Comparison of ENCODE assay signal across 31 cellular contexts in genomic region chrX:38437093-38437492, GRCh38.
DNase-seq lines count a peak whose midpoint lies in the region; ATAC-seq, FAIRE-seq and TF ChIP-seq lines count a peak whose summit lies in the region.
"Had no signal": no experiment of that assay in that cellular context is flagged by ENCODE, and none has a peak within 500 bp of the region (broad histone marks: within the 10 kb centered on the region; RNA-seq: fewer than 3 reads in every experiment).

No MANE protein-coding gene starts in this region.

- no peaks in the 10 kb centered on the region for H3K79me1 ChIP-seq in trophoblast cell (ENCODE audit: low read length)

- CTCF ChIA-PET in PC-3 (lab: Charles Lee), result no interaction called here

- H3K4ac ChIP-seq in trophoblast cell (ENCODE audit: low read depth, low read length), result no peak overlapping the region

- H3K27ac ChIP-seq in PC-3 (ENCODE audit: low read length) (no peak overlapping the region), trophoblast cell (ENCODE audit: low read depth, low read length) (no peak overlapping the region)
- H3K27ac ChIP-seq: adrenal gland, heart left ventricle, skin epidermis had no signal

- no peak overlapping the region for H4K8ac ChIP-seq in trophoblast cell (ENCODE audit: low read depth, low read length)

- BruUV-seq in PC-3 (replicated peaks; lab: Mats Ljungman, UMichigan), result no TSS peak

- H3K4me1 ChIP-seq in PC-3 (ENCODE audit: insufficient read depth, low read length) (no peaks in the 10 kb centered on the region), trophoblast cell (ENCODE audit: control insufficient read depth in 1 of 2, insufficient read depth in 2 of 2, low read length in 2 of 2) (no peaks in the 10 kb centered on the region)
- H3K4me1 ChIP-seq: Caco-2, heart left ventricle had no signal

- no peak for TF ChIP-seq CTCF in PC-3 (conservative IDR thresholded peaks at IDR 0.05; ENCODE audit: low read depth, low read length)

- FAIRE-seq in HTR-8/SVneo (lab: Jason Lieb, UNC) (no peak), frontal cortex (lab: Jason Lieb, UNC) (no peak)
- FAIRE-seq: A204.1, colon, endothelial cell of umbilical vein had no signal

- intact Hi-C loops in PC-3 (cut with micrococcal nuclease), result no loop called here

- no peak overlapping the region for H2AFZ ChIP-seq in PC-3 (ENCODE audit: low read length)
- H2AFZ ChIP-seq in trophoblast cell (ENCODE audit: insufficient read depth, low read length, poor library complexity), result no peak overlapping the region

- no peaks in the 10 kb centered on the region for H3K9me2 ChIP-seq in PC-3 (replicated peaks; ENCODE audit: low read length)

- no peaks in the 10 kb centered on the region for H3K36me3 ChIP-seq in PC-3 (ENCODE audit: low read depth, low read length)
- no peaks in the 10 kb centered on the region for H3K36me3 ChIP-seq in trophoblast cell (ENCODE audit: control insufficient read depth in 1 of 2, insufficient read depth in 2 of 2, low read length in 2 of 2)
- H3K36me3 ChIP-seq: adrenal gland, heart left ventricle had no signal

- WGBS in trophoblast cell (ENCODE audit: extremely low coverage, insufficient coverage, insufficient read length), result no CpG with 5 or more reads among the region's 2 CpGs

- ATAC-seq in PC-3, result no peak
- ATAC-seq: activated T-helper 17 cell treated with anti-CD3 and anti-CD28 coated beads, Interleukin-2, amount 50 U/mL, for 72 hours; heart left ventricle; mucosa of descending colon; Right ventricle myocardium inferior; stimulated activated memory B cell treated with anti-CD40 and anti-IgM and Interleukin-4, amounts not matched to agents 10 μg/mL and 1 μg/mL and 100 μg/mL, for 72 hours had no signal

- POLR2A ChIA-PET in PC-3 (lab: Charles Lee; ENCODE audit: unreplicated experiment), result no interaction called here

- DNase-seq in EH (ENCODE audit: low read depth) (peak; percentile 0), PC-3 (peak; percentile 2), fibroblast of gingiva (ENCODE audit: low read depth) (peak; percentile 1), trophoblast cell (peak; percentile 2 to 40), HTR-8/SVneo (ENCODE audit: insufficient read length, low spot score) (no peak), frontal cortex (ENCODE audit: low spot score in 2 of 2) (no peak), DMS79 (lab: John Stamatoyannopoulos, UW) (no peak)
- DNase-seq in activated CD8-positive, alpha-beta memory T cell treated with anti-CD3 and anti-CD28 coated beads, Interleukin-2, amount 50 U/mL, for 4 hours, result no peak
- DNase-seq: activated CD4-positive, alpha-beta memory T cell treated with anti-CD3 and anti-CD28 coated beads for 36 hours; activated CD4-positive, CD25-positive, alpha-beta regulatory T cell treated with anti-CD3 and anti-CD28 coated beads, Interleukin-2, amount 50 U/mL, for 72 hours; activated naive CD4-positive, alpha-beta T cell treated with anti-CD3 and anti-CD28 coated beads, Interleukin-2, amount 10 ng/mL, durations not matched to agents 7 days and 5 days; adrenal gland; Caco-2; DMS53; GF-D8; heart left ventricle; KBM-7; MM.1S; mucosa of descending colon; NCI-H1105 treated with DMSO at 0.1 percent for 48 hours; NCI-H187 treated with DMSO at 0.1 percent for 48 hours; NCI-H524 treated with DMSO at 0.1 percent for 48 hours; NK-92 treated with Interleukin-12 subunit alpha and Interleukin-12 subunit beta, amount 100 ng/mL, for 24 hours; T-helper 2 cell had no signal

- H3K9ac ChIP-seq in PC-3 (ENCODE audit: low read length), result no peak overlapping the region
- H3K9ac ChIP-seq in trophoblast cell (ENCODE audit: low read length), result no peak overlapping the region

- H4K20me1 ChIP-seq in PC-3 (ENCODE audit: low read length), result no peaks in the 10 kb centered on the region

- no peak overlapping the region for H4K91ac ChIP-seq in trophoblast cell (ENCODE audit: low read depth, low read length)

- H3K9me3 ChIP-seq in PC-3 (ENCODE audit: low read length) (no peaks in the 10 kb centered on the region), trophoblast cell (ENCODE audit: insufficient read depth, low read depth, low read length) (no peaks in the 10 kb centered on the region)
- H3K9me3 ChIP-seq: adrenal gland, Caco-2, heart left ventricle, mucosa of descending colon had no signal

- no peak overlapping the region for H3K14ac ChIP-seq in trophoblast cell (ENCODE audit: low read length)

- H4K12ac ChIP-seq in trophoblast cell (ENCODE audit: low read depth, low read length), result no peak overlapping the region

- no peaks in the 10 kb centered on the region for H3F3A ChIP-seq in PC-3 (ENCODE audit: low read length, unreplicated experiment)

- H3K4me3 ChIP-seq in PC-3 (ENCODE audit: low read length) (no peak overlapping the region), trophoblast cell (ENCODE audit: low read depth, low read length) (no peak overlapping the region)
- H3K4me3 ChIP-seq: adrenal gland, heart left ventricle, mucosa of descending colon, skin epidermis had no signal

- H3K4me2 ChIP-seq in PC-3 (ENCODE audit: low read length), result no peak overlapping the region
- no peak overlapping the region for H3K4me2 ChIP-seq in trophoblast cell (ENCODE audit: low read length)

- H2AK5ac ChIP-seq in trophoblast cell (ENCODE audit: low read length), result no peak overlapping the region

- H3K18ac ChIP-seq in trophoblast cell (ENCODE audit: low read length), result no peak overlapping the region

- H2BK12ac ChIP-seq in trophoblast cell (ENCODE audit: low read length), result no peak overlapping the region

- H3K23ac ChIP-seq in trophoblast cell (ENCODE audit: low read length), result no peak overlapping the region

- H3K27me3 ChIP-seq in PC-3 (ENCODE audit: low read length) (peaks cover 7% of the 10 kb centered on the region; the same call in 1 of the 2 replicates), trophoblast cell (ENCODE audit: insufficient read depth, low read length) (no peaks in the 10 kb centered on the region)

- no peak overlapping the region for H2BK120ac ChIP-seq in trophoblast cell (ENCODE audit: insufficient read depth, low read length, poor library complexity)

- no peak overlapping the region for H2BK5ac ChIP-seq in trophoblast cell (ENCODE audit: low read depth, low read length, poor library complexity)

- H3K79me2 ChIP-seq in PC-3 (ENCODE audit: low read length) (no peaks in the 10 kb centered on the region), trophoblast cell (ENCODE audit: control insufficient read depth, insufficient read depth, low read length, poor library complexity) (no peaks in the 10 kb centered on the region)

Comparison
In these comparisons a context has a peak if more than half of its experiments do, and no peak if none do; other contexts are left out.
1. DNase-seq: peak in EH (single experiment), PC-3 (single experiment), fibroblast of gingiva (single experiment) and trophoblast cell (2 of 2); none in HTR-8/SVneo (single experiment), frontal cortex (0 of 2), activated CD8-positive, alpha-beta memory T cell treated with anti-CD3 and anti-CD28 coated beads, Interleukin-2, amount 50 U/mL, for 4 hours (single experiment) and DMS79 (single experiment).